23 cellular contexts compared by ENCODE assay signal in genomic region chr10:71575934-71576801, GRCh38.
DNase-seq lines count a peak whose midpoint lies in the region; ATAC-seq and TF ChIP-seq lines count a peak whose summit lies in the region.
"Had no signal": no experiment of that assay in that cellular context is flagged by ENCODE, and none has a peak within 500 bp of the region (broad histone marks: within the 10 kb centered on the region; RNA-seq: fewer than 3 reads in every experiment).

No MANE protein-coding gene starts in this region.

- H3K14ac ChIP-seq in neuronal stem cell (ENCODE audit: low read length), result peak overlapping the region; percentile 59

- H3K23ac ChIP-seq in neuronal stem cell (ENCODE audit: low read depth, low read length, poor library complexity), result peak overlapping the region; percentile 1

- H2AFZ ChIP-seq in neuronal stem cell (ENCODE audit: low read length), result no peak overlapping the region

- DNase-seq in NCI-H2029 (lab: John Stamatoyannopoulos, UW) (peak; percentile 44), NCI-H2029 treated with DMSO at 0.1 percent for 48 hours (lab: John Stamatoyannopoulos, UW) (no peak), NCI-H69 (lab: John Stamatoyannopoulos, UW) (peak; percentile 60), neuronal stem cell (ENCODE audit: low spot score) (no peak), NOMO-1 (lab: John Stamatoyannopoulos, UW; ENCODE audit: unreplicated experiment in 2 of 2) (no peak), DMS 273 (lab: John Stamatoyannopoulos, UW; ENCODE audit: unreplicated experiment) (no peak)
- DNase-seq: activated CD8-positive, alpha-beta T cell treated with anti-CD3 and anti-CD28 coated beads, Interleukin-2, amount 10 ng/mL, durations not matched to agents 7 days and 5 days; activated naive CD4-positive, alpha-beta T cell treated with anti-CD3 and anti-CD28 coated beads for 36 hours; activated T-cell treated with anti-CD3 and anti-CD28 coated beads, Interleukin-2, amount 50 U/mL, for 24 hours; Caco-2; mesenchymal stem cell; naive B cell; NCI-H2171 treated with DMSO at 0.1 percent for 48 hours; T-helper 9 cell had no signal

- POLR2A ChIA-PET in HEK293 (lab: Yijun Ruan, JAX), result no interaction called here

- H3K27ac ChIP-seq in HEK293 (ENCODE audit: extremely low read depth, low read depth, low read length) (no peak overlapping the region), neuronal stem cell (replicated peaks; ENCODE audit: low read length) (no peak overlapping the region)
- H3K27ac ChIP-seq: gastrocnemius medialis, HL-60, SK-N-MC, testis had no signal

- no peak overlapping the region for H3K4me2 ChIP-seq in neuronal stem cell (ENCODE audit: insufficient read depth, low read length, poor library complexity, severe bottlenecking)

- no peak overlapping the region for H2BK12ac ChIP-seq in neuronal stem cell (ENCODE audit: low read length)

- CTCF ChIA-PET in HEK293 (lab: Yijun Ruan, JAX), result interaction anchor here (0.8 kb wide), 1 partner anchor 132 kb away, joined by 3 read pairs; no protein-coding TSS in a partner anchor

- H3K36me3 ChIP-seq in HEK293 (ENCODE audit: control insufficient read depth in 2 of 2, insufficient read depth in 1 of 2, low read length in 2 of 2), result no peaks in the 10 kb centered on the region
- no peaks in the 10 kb centered on the region for H3K36me3 ChIP-seq in neuronal stem cell (replicated peaks in 1 of 2; ENCODE audit: control insufficient read depth in 2 of 2, insufficient read depth in 2 of 2, low read length in 2 of 2)
- H3K36me3 ChIP-seq: gastrocnemius medialis, ovary had no signal

- no peak overlapping the region for H4K8ac ChIP-seq in neuronal stem cell (ENCODE audit: low read depth, low read length)

- peak overlapping the region; percentile 5 for H2BK5ac ChIP-seq in neuronal stem cell (ENCODE audit: low read length)

- no peak overlapping the region for H2AK5ac ChIP-seq in neuronal stem cell (ENCODE audit: low read depth, low read length)

- H3K9me3 ChIP-seq in HEK293 (ENCODE audit: control insufficient read depth, insufficient read depth, low read depth, low read length) (no peaks in the 10 kb centered on the region), neuronal stem cell (replicated peaks in 1 of 2; ENCODE audit: control insufficient read depth in 2 of 2, insufficient read depth in 1 of 2, low read depth in 1 of 2, low read length in 2 of 2) (no peaks in the 10 kb centered on the region)
- H3K9me3 ChIP-seq: Caco-2, gastrocnemius medialis, ovary, testis had no signal

- peak overlapping the region; percentile 56 for H3K9ac ChIP-seq in neuronal stem cell (ENCODE audit: low read depth, low read length, poor library complexity)

- no peak overlapping the region for H4K91ac ChIP-seq in neuronal stem cell (ENCODE audit: low read depth, low read length, poor library complexity)

- H3K4me3 ChIP-seq in HEK293 (ENCODE audit: low read depth, low read length) (no peak overlapping the region), neuronal stem cell (ENCODE audit: low read length in 2 of 2) (no peak overlapping the region)
- H3K4me3 ChIP-seq: gastrocnemius medialis, ovary, SK-N-MC, testis had no signal

- H3K4me1 ChIP-seq in HEK293 (ENCODE audit: control insufficient read depth, insufficient read depth, low read length), result no peaks in the 10 kb centered on the region
- H3K4me1 ChIP-seq in neuronal stem cell (ENCODE audit: control insufficient read depth in 2 of 2, insufficient read depth in 1 of 2, low read depth in 1 of 2, low read length in 2 of 2), result peaks cover 0 to 17% of the 10 kb centered on the region in 2 donors
- H3K4me1 ChIP-seq: Caco-2, testis had no signal

- ATAC-seq in GM19328 (IDR thresholded peaks at IDR 0.05; ENCODE audit: unreplicated experiment), result no peak
- ATAC-seq: activated CD8-positive, alpha-beta T cell treated with anti-CD3 and anti-CD28 coated beads, Interleukin-2, amount 10 ng/mL, durations not matched to agents 7 days and 5 days; esophagus mucosa; stimulated activated memory B cell treated with anti-CD40 and anti-IgM and Interleukin-4, amounts not matched to agents 10 μg/mL and 1 μg/mL and 100 μg/mL, for 72 hours had no signal

- H3K79me1 ChIP-seq in neuronal stem cell (ENCODE audit: low read depth, low read length), result no peaks in the 10 kb centered on the region

- H3K27me3 ChIP-seq in neuronal stem cell (ENCODE audit: control insufficient read depth in 3 of 3, insufficient read depth in 3 of 3, low read depth in 1 of 3, low read length in 3 of 3), result peaks cover 0 to 16% (median 0%) of the 10 kb centered on the region in 3 experiments
- H3K27me3 ChIP-seq: gastrocnemius medialis, ovary, testis had no signal

- H3K18ac ChIP-seq in neuronal stem cell (ENCODE audit: low read length), result peak overlapping the region; percentile 73

- H2BK15ac ChIP-seq in neuronal stem cell (ENCODE audit: low read length), result peak overlapping the region; percentile 94

- H2BK120ac ChIP-seq in neuronal stem cell (ENCODE audit: low read depth, low read length), result peak overlapping the region; percentile 73

- H3K4ac ChIP-seq in neuronal stem cell (ENCODE audit: low read length), result no peak overlapping the region

- no CpG with 5 or more reads among the region's 16 CpGs for WGBS in neuronal stem cell (ENCODE audit: extremely low coverage in 2 of 2, insufficient read length in 2 of 2, insufficient replicate concordance in 1 of 2), 2 donors

- no peak for TF ChIP-seq CTCF in HEK293 (tag by site-specific recombination; IDR thresholded peaks at IDR 0.05)

TF ChIP-seq in HEK293, 187 proteins besides CTCF, POLR2A, EP300 and RAD21:
- TF ChIP-seq GLIS1 (tag by site-specific recombination; IDR thresholded peaks at IDR 0.05) (peak; percentile 37; the same call in 1 of the 2 replicates), ZBTB20 (tag by site-specific recombination; IDR thresholded peaks at IDR 0.05) (peak; percentile 70), ZNF274 (IDR thresholded peaks at IDR 0.05; ENCODE audit: low read length) (no peak), ZNF274 (tag by site-specific recombination; IDR thresholded peaks at IDR 0.05; ENCODE audit: borderline replicate concordance) (no peak), ZIC2 (tag by site-specific recombination; IDR thresholded peaks at IDR 0.05) (peak; percentile 81)

Comparison
In these comparisons a context has a peak if more than half of its experiments do, and no peak if none do; other contexts are left out.
1. DNase-seq: peak in NCI-H2029 (single experiment) and NCI-H69 (single experiment); none in NCI-H2029 treated with DMSO at 0.1 percent for 48 hours (single experiment), neuronal stem cell (single experiment), NOMO-1 (0 of 2) and DMS 273 (single experiment).